Comparison of ENCODE assay signal across 1 cellular context in the genomic region with DNA sequence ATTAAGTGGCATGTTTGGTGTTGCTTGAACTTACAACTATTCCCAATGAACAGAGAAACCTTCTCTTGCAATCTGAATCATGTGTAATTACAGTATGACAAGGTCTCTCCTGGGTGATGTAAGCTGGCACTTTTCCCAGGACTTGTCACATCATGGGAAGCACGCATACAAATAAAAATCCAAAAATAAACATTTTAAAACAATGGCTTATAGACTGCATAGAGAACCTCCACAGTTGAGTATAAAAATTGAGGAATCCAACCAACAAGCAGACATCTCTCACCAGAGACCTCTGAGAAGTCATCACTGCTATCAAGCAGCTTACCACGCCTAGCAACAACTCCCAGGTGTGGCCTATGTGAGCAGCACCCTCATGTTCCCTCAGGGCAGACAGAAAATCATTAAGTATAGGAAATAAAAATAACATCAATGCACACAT.
TF ChIP-seq lines count a peak whose summit lies in the region.

No MANE protein-coding gene starts in this region.

TF ChIP-seq in HEK293, 187 proteins besides CTCF, POLR2A, EP300 and RAD21 (continued from another document):
- TF ChIP-seq, protein P1, sequence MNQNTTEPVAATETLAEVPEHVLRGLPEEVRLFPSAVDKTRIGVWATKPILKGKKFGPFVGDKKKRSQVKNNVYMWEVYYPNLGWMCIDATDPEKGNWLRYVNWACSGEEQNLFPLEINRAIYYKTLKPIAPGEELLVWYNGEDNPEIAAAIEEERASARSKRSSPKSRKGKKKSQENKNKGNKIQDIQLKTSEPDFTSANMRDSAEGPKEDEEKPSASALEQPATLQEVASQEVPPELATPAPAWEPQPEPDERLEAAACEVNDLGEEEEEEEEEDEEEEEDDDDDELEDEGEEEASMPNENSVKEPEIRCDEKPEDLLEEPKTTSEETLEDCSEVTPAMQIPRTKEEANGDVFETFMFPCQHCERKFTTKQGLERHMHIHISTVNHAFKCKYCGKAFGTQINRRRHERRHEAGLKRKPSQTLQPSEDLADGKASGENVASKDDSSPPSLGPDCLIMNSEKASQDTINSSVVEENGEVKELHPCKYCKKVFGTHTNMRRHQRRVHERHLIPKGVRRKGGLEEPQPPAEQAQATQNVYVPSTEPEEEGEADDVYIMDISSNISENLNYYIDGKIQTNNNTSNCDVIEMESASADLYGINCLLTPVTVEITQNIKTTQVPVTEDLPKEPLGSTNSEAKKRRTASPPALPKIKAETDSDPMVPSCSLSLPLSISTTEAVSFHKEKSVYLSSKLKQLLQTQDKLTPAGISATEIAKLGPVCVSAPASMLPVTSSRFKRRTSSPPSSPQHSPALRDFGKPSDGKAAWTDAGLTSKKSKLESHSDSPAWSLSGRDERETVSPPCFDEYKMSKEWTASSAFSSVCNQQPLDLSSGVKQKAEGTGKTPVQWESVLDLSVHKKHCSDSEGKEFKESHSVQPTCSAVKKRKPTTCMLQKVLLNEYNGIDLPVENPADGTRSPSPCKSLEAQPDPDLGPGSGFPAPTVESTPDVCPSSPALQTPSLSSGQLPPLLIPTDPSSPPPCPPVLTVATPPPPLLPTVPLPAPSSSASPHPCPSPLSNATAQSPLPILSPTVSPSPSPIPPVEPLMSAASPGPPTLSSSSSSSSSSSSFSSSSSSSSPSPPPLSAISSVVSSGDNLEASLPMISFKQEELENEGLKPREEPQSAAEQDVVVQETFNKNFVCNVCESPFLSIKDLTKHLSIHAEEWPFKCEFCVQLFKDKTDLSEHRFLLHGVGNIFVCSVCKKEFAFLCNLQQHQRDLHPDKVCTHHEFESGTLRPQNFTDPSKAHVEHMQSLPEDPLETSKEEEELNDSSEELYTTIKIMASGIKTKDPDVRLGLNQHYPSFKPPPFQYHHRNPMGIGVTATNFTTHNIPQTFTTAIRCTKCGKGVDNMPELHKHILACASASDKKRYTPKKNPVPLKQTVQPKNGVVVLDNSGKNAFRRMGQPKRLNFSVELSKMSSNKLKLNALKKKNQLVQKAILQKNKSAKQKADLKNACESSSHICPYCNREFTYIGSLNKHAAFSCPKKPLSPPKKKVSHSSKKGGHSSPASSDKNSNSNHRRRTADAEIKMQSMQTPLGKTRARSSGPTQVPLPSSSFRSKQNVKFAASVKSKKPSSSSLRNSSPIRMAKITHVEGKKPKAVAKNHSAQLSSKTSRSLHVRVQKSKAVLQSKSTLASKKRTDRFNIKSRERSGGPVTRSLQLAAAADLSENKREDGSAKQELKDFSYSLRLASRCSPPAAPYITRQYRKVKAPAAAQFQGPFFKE (tag by site-specific recombination; IDR thresholded peaks at IDR 0.05; ENCODE audit: borderline replicate concordance), result no peak
- TF ChIP-seq ZNF624 (tag by site-specific recombination; IDR thresholded peaks at IDR 0.05), result no peak
- no peak for TF ChIP-seq SP3 (tag by site-specific recombination; IDR thresholded peaks at IDR 0.05)
- no peak for TF ChIP-seq ZNF707 (tag by site-specific recombination; IDR thresholded peaks at IDR 0.05)
- no peak for TF ChIP-seq ZNF792 (tag by site-specific recombination; IDR thresholded peaks at IDR 0.05)
- TF ChIP-seq, protein P2, sequence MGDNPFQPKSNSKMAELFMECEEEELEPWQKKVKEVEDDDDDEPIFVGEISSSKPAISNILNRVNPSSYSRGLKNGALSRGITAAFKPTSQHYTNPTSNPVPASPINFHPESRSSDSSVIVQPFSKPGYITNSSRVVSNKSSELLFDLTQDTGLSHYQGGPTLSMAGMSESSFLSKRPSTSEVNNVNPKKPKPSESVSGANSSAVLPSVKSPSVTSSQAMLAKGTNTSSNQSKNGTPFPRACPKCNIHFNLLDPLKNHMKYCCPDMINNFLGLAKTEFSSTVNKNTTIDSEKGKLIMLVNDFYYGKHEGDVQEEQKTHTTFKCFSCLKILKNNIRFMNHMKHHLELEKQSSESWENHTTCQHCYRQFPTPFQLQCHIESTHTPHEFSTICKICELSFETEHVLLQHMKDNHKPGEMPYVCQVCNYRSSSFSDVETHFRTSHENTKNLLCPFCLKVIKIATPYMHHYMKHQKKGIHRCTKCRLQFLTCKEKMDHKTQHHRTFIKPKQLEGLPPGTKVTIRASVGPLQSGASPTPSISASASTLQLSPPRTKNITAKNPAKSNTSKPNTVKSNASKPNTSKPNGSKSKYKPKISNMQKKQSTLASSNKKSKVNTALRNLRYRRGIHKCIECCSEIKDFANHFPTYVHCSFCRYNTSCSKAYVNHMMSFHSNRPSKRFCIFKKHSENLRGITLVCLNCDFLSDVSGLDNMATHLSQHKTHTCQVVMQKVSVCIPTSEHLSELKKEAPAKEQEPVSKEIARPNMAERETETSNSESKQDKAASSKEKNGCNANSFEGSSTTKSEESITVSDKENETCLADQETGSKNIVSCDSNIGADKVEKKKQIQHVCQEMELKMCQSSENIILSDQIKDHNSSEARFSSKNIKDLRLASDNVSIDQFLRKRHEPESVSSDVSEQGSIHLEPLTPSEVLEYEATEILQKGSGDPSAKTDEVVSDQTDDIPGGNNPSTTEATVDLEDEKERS (tag by site-specific recombination; IDR thresholded peaks at IDR 0.05), result no peak
- TF ChIP-seq ZNF24 (tag by site-specific recombination; IDR thresholded peaks at IDR 0.05), result no peak
- no peak for TF ChIP-seq SETDB1 (IDR thresholded peaks at IDR 0.05; ENCODE audit: insufficient read length, low read length)
- TF ChIP-seq ZNF548 (tag by site-specific recombination; IDR thresholded peaks at IDR 0.05), result no peak
- peak; percentile 71 for TF ChIP-seq ZNF843 (tag by site-specific recombination; IDR thresholded peaks at IDR 0.05)
- no peak for TF ChIP-seq ZNF555 (tag by site-specific recombination; conservative IDR thresholded peaks at IDR 0.05)
- TF ChIP-seq MZF1 (tag by site-specific recombination; IDR thresholded peaks at IDR 0.05; ENCODE audit: borderline replicate concordance), result no peak
- no peak for TF ChIP-seq ZNF510 (tag by site-specific recombination; IDR thresholded peaks at IDR 0.05; ENCODE audit: insufficient replicate concordance)
- no peak for TF ChIP-seq REPIN1 (tag by site-specific recombination; IDR thresholded peaks at IDR 0.05; ENCODE audit: low read depth)
- no peak for TF ChIP-seq ZBTB8A (tag by site-specific recombination; IDR thresholded peaks at IDR 0.05)
- TF ChIP-seq ZNF501 (tag by site-specific recombination; IDR thresholded peaks at IDR 0.05), result peak; percentile 38; the same call in 1 of the 2 replicates
- peak; percentile 79 for TF ChIP-seq ZNF366 (tag by site-specific recombination; conservative IDR thresholded peaks at IDR 0.05)
- TF ChIP-seq ZNF426 (tag by site-specific recombination; IDR thresholded peaks at IDR 0.05), result no peak
- no peak for TF ChIP-seq SCRT1 (tag by site-specific recombination; IDR thresholded peaks at IDR 0.05; ENCODE audit: borderline replicate concordance)
- TF ChIP-seq MYNN (tag by site-specific recombination; IDR thresholded peaks at IDR 0.05; ENCODE audit: borderline replicate concordance), result no peak
- TF ChIP-seq TRIM28 (IDR thresholded peaks at IDR 0.05; ENCODE audit: borderline replicate concordance, low read length), result peak; percentile 26; the same call in 1 of the 2 replicates
- TF ChIP-seq ZNF174 (tag by site-specific recombination; IDR thresholded peaks at IDR 0.05), result no peak
- 0 out of 2 replicates have a peak, but pooled peaks have one; percentile 13 for TF ChIP-seq SCRT2 (tag by site-specific recombination; IDR thresholded peaks at IDR 0.05)
- TF ChIP-seq ZNF132 (tag by site-specific recombination; IDR thresholded peaks at IDR 0.05; ENCODE audit: borderline replicate concordance), result no peak
- TF ChIP-seq, protein P3, sequence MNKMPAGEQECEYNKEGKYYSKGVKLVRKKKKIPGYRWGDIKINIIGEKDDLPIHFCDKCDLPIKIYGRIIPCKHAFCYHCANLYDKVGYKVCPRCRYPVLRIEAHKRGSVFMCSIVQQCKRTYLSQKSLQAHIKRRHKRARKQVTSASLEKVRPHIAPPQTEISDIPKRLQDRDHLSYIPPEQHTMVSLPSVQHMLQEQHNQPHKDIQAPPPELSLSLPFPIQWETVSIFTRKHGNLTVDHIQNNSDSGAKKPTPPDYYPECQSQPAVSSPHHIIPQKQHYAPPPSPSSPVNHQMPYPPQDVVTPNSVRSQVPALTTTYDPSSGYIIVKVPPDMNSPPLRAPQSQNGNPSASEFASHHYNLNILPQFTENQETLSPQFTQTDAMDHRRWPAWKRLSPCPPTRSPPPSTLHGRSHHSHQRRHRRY (tag by site-specific recombination; IDR thresholded peaks at IDR 0.05), result no peak
- TF ChIP-seq ZNF660 (tag by site-specific recombination; IDR thresholded peaks at IDR 0.05), result 0 out of 2 replicates have a peak, but pooled peaks have one; percentile 34
- TF ChIP-seq GLI4 (tag by site-specific recombination; IDR thresholded peaks at IDR 0.05), result no peak
- TF ChIP-seq ZBTB21 (tag by site-specific recombination; IDR thresholded peaks at IDR 0.05), result peak; percentile 67; the same call in 1 of the 2 replicates
- no peak for TF ChIP-seq RBAK (tag by site-specific recombination; IDR thresholded peaks at IDR 0.05)
- no peak for TF ChIP-seq ZNF169 (tag by site-specific recombination; IDR thresholded peaks at IDR 0.05)
- no peak for TF ChIP-seq ZNF433 (tag by site-specific recombination; IDR thresholded peaks at IDR 0.05; ENCODE audit: low read depth)
- TF ChIP-seq TCF7L2 (IDR thresholded peaks at IDR 0.05; ENCODE audit: borderline replicate concordance, low read depth, low read length), result no peak
- TF ChIP-seq ZNF621 (tag by site-specific recombination; IDR thresholded peaks at IDR 0.05), result no peak
- peak; percentile 83 for TF ChIP-seq SP7 (tag by site-specific recombination; IDR thresholded peaks at IDR 0.05)
- TF ChIP-seq ZNF211 (tag by site-specific recombination; IDR thresholded peaks at IDR 0.05; ENCODE audit: low read depth), result no peak
